34 cellular contexts compared by ENCODE assay signal in genomic region chr2:14480120-14480519, GRCh38.
"Had no signal": no experiment of that assay in that cellular context is flagged by ENCODE, and none has a peak within 500 bp of the region (broad histone marks: within the 10 kb centered on the region; RNA-seq: fewer than 3 reads in every experiment).

No MANE protein-coding gene starts in this region.

- H3K4me1 ChIP-seq: adrenal gland, ascending aorta, body of pancreas, breast epithelium had no signal

- ATAC-seq: activated naive CD4-positive, alpha-beta T cell treated with anti-CD3 and anti-CD28 coated beads, Interleukin-2, amount 50 U/mL, for 72 hours; activated naive CD8-positive, alpha-beta T cell treated with anti-CD3 and anti-CD28 coated beads, Interleukin-2, amount 50 U/mL, for 24 hours; activated T-cell treated with anti-CD3 and anti-CD28 coated beads, Interleukin-2, amount 50 U/mL, for 4 hours; activated T-cell treated with anti-CD3 and anti-CD28 coated beads, Interleukin-2, amount 50 U/mL, for 72 hours; activated T-helper 17 cell treated with anti-CD3 and anti-CD28 coated beads, Interleukin-2, amount 50 U/mL, for 72 hours; body of pancreas had no signal

- FAIRE-seq: astrocyte, bronchial epithelial cell had no signal

- DNase-seq: activated effector memory CD4-positive, alpha-beta T cell treated with anti-CD3 and anti-CD28 coated beads, Interleukin-2, amount 50 U/mL, for 16 hours; activated effector memory CD4-positive, alpha-beta T cell treated with Interleukin-2 at 50 U/mL for 16 hours; activated gamma-delta T cell; activated gamma-delta T cell treated with Interleukin-2 at 50 U/mL for 16 hours; activated naive CD4-positive, alpha-beta T cell; activated naive CD4-positive, alpha-beta T cell treated with anti-CD3 and anti-CD28 coated beads for 36 hours; activated naive CD4-positive, alpha-beta T cell treated with anti-CD3 and anti-CD28 coated beads, Interleukin-2, amount 10 ng/mL, durations not matched to agents 7 days and 5 days; activated naive CD4-positive, alpha-beta T cell treated with anti-CD3 and anti-CD28 coated beads, Interleukin-2, amount 50 U/mL, for 16 hours; activated naive CD4-positive, alpha-beta T cell treated with Interleukin-2 at 50 U/mL for 16 hours; activated naive CD8-positive, alpha-beta T cell treated with anti-CD3 and anti-CD28 coated beads for 36 hours; activated naive CD8-positive, alpha-beta T cell treated with anti-CD3 and anti-CD28 coated beads, Interleukin-2, amount 10 ng/mL, durations not matched to agents 7 days and 5 days; activated naive CD8-positive, alpha-beta T cell treated with anti-CD3 and anti-CD28 coated beads, Interleukin-2, amount 50 U/mL, for 24 hours; activated T-cell treated with anti-CD3 and anti-CD28 coated beads, Interleukin-2, amount 50 U/mL, for 1 hour; activated T-cell treated with anti-CD3 and anti-CD28 coated beads, Interleukin-2, amount 50 U/mL, for 24 hours; activated T-cell treated with anti-CD3 and anti-CD28 coated beads, Interleukin-2, amount 50 U/mL, for 4 hours; activated T-cell treated with anti-CD3 and anti-CD28 coated beads, Interleukin-2, amount 50 U/mL, for 48 hours; activated T-cell treated with anti-CD3 and anti-CD28 coated beads, Interleukin-2, amount 50 U/mL, for 72 hours; adrenal gland; amniotic stem cell; amygdala; anterior cingulate cortex; aorta; body of pancreas; brain microvascular endothelial cell; caudate nucleus; central memory CD4-positive, alpha-beta T cell; cerebellar nuclear complex had no signal

- H3K27me3 ChIP-seq: adrenal gland, ascending aorta, body of pancreas, brain microvascular endothelial cell, breast epithelium, cardiac muscle cell had no signal

- H3K36me3 ChIP-seq: adrenal gland, ascending aorta, brain microvascular endothelial cell, breast epithelium, cardiac muscle cell had no signal

- H3K9me3 ChIP-seq: adrenal gland, ascending aorta, body of pancreas, breast epithelium had no signal

- H3K27ac ChIP-seq: adrenal gland, ascending aorta, body of pancreas, brain microvascular endothelial cell, breast epithelium, cardiac muscle cell had no signal

- H3K4me3 ChIP-seq: adrenal gland, ascending aorta, body of pancreas, breast epithelium, cardiac muscle cell had no signal
